Comparison of ENCODE assay signal across 17 cellular contexts in the genomic region with DNA sequence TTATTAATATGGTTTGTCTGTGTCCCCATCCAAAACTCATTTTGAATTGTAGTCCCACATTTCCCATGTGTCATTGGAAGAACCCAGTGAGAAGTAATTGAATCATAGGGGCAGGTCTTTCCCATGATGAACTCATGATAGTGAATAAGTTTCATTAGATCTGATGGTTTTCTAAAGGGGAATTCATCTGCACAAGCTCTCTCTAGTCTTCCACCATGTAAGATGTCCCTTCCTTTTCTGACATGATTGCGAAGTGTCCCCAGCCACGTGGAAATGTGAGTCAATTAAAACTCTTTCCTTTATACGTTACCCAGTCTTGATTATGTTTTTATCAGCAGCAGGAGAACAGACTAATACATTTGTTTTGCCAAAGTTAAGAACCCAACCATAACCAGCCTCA.
DNase-seq lines count a peak whose midpoint lies in the region; ATAC-seq and TF ChIP-seq lines count a peak whose summit lies in the region.
"Had no signal": no experiment of that assay in that cellular context is flagged by ENCODE, and none has a peak within 500 bp of the region (broad histone marks: within the 10 kb centered on the region; RNA-seq: fewer than 3 reads in every experiment).

No MANE protein-coding gene starts in this region.

- no peaks in the 10 kb centered on the region for H3K36me3 Mint-ChIP-seq in stimulated activated naive CD8-positive, alpha-beta T cell treated with anti-CD3 and anti-CD28 coated beads, Interleukin-15, Interleukin-2, amounts not matched to agents 100 ng/mL and 50 ng/mL, for 24 hours (ENCODE audit: low read depth)
- peaks cover 7% of the 10 kb centered on the region for H3K36me3 Mint-ChIP-seq in central memory CD8-positive, alpha-beta T cell (ENCODE audit: insufficient read depth)

- H3K27ac Mint-ChIP-seq in stimulated activated naive CD8-positive, alpha-beta T cell treated with anti-CD3 and anti-CD28 coated beads, Interleukin-15, Interleukin-2, amounts not matched to agents 100 ng/mL and 50 ng/mL, for 24 hours: no peak overlapping the region
- H3K27ac Mint-ChIP-seq in central memory CD8-positive, alpha-beta T cell (ENCODE audit: low read depth): no peak overlapping the region

- no peaks in the 10 kb centered on the region for H3K9me2 ChIP-seq in Loucy (replicated peaks; ENCODE audit: low read depth, low read length)

- H3K27me3 ChIP-seq in Loucy (ENCODE audit: insufficient read depth, low read length, poor library complexity, severe bottlenecking) (no peaks in the 10 kb centered on the region), heart right ventricle (peaks cover 0 to 27% (median 11%) of the 10 kb centered on the region in 7 donors), sigmoid colon (peaks cover 0 to 10% (median 0%) of the 10 kb centered on the region in 3 donors)
- H3K27me3 ChIP-seq: SJCRH30 had no signal

- H3K79me2 ChIP-seq in Loucy (ENCODE audit: insufficient read depth, low read length): no peaks in the 10 kb centered on the region

- H3K4me2 ChIP-seq in Loucy (ENCODE audit: low read depth, low read length, poor library complexity, severe bottlenecking): peak overlapping the region; percentile 25

- peak overlapping the region; percentile 7; the same call in 1 of the 2 replicates for H2AFZ ChIP-seq in Loucy (ENCODE audit: low read length)

- H3K36me3 ChIP-seq in Loucy (ENCODE audit: insufficient read depth, low read length) (no peaks in the 10 kb centered on the region), heart right ventricle (no peaks in the 10 kb centered on the region), sigmoid colon (no peaks in the 10 kb centered on the region)
- H3K36me3 ChIP-seq: HAP-1, SJCRH30 had no signal

- TF ChIP-seq CTCF in Loucy (conservative IDR thresholded peaks at IDR 0.05; ENCODE audit: low read length): no peak
- no peak for TF ChIP-seq CTCF in RWPE1 (conservative IDR thresholded peaks at IDR 0.05; ENCODE audit: low read depth)
- no peak for TF ChIP-seq CTCF in heart right ventricle (IDR thresholded peaks at IDR 0.05)
- TF ChIP-seq CTCF in sigmoid colon (IDR thresholded peaks at IDR 0.05): no peak

- H4K20me1 ChIP-seq in Loucy (ENCODE audit: insufficient read depth, low read length, poor library complexity, severe bottlenecking): no peaks in the 10 kb centered on the region

- H3K9me3 ChIP-seq in Loucy (ENCODE audit: insufficient read depth, low read depth, low read length) (peaks cover 7% of the 10 kb centered on the region), heart right ventricle (peaks cover 0 to 2% (median 0%) of the 10 kb centered on the region in 11 donors), sigmoid colon (no peaks in the 10 kb centered on the region)

- H3K9me3 Mint-ChIP-seq in stimulated activated naive CD8-positive, alpha-beta T cell treated with anti-CD3 and anti-CD28 coated beads, Interleukin-15, Interleukin-2, amounts not matched to agents 100 ng/mL and 50 ng/mL, for 24 hours: peaks cover 3% of the 10 kb centered on the region
- no peaks in the 10 kb centered on the region for H3K9me3 Mint-ChIP-seq in central memory CD8-positive, alpha-beta T cell

- no peak overlapping the region for H3K27ac ChIP-seq in RWPE1
- H3K27ac ChIP-seq in heart right ventricle: no peak overlapping the region
- no peak overlapping the region for H3K27ac ChIP-seq in sigmoid colon
- H3K27ac ChIP-seq: SJCRH30 had no signal

- TF ChIP-seq POLR2A in sigmoid colon (IDR thresholded peaks at IDR 0.05): no peak

- CTCF ChIA-PET in RWPE1 (lab: Yijun Ruan, JAX): interaction anchor here (0.8 kb wide), 1 partner anchor 19 kb away, joined by 3 read pairs; no protein-coding TSS in a partner anchor

- H3K9ac ChIP-seq in Loucy (ENCODE audit: low read depth, low read length, poor library complexity, severe bottlenecking): peak overlapping the region; percentile 26

- H3K4me3 ChIP-seq in Loucy (ENCODE audit: low read length, poor library complexity, severe bottlenecking): no peak overlapping the region
- no peak overlapping the region for H3K4me3 ChIP-seq in heart right ventricle
- H3K4me3 ChIP-seq in sigmoid colon: no peak overlapping the region
- H3K4me3 ChIP-seq: HAP-1, SJCRH30 had no signal

- no peak for TF ChIP-seq EP300 in sigmoid colon (IDR thresholded peaks at IDR 0.05)

- ATAC-seq in stimulated activated naive CD8-positive, alpha-beta T cell treated with anti-CD3 and anti-CD28 coated beads, Interleukin-15, Interleukin-2, amounts not matched to agents 100 U/mL and 50 U/mL, for 24 hours: no peak
- peak; percentile 16 for ATAC-seq in central memory CD8-positive, alpha-beta T cell (replicated peaks; ENCODE audit: extremely low read depth, poor library complexity, severe bottlenecking)
- ATAC-seq in heart right ventricle: no peak

- WGBS in heart right ventricle, 2 donors: 64% methylated on average over 3 of the region's 3 CpGs
- WGBS in sigmoid colon, 2 donors: 56 to 58% methylated on average over 3 of the region's 3 CpGs

- H3K4me1 ChIP-seq in Loucy (ENCODE audit: insufficient read depth, low read length, poor library complexity, severe bottlenecking): peaks cover 31% of the 10 kb centered on the region
- no peaks in the 10 kb centered on the region for H3K4me1 ChIP-seq in heart right ventricle
- no peaks in the 10 kb centered on the region for H3K4me1 ChIP-seq in sigmoid colon
- H3K4me1 ChIP-seq: HAP-1, SJCRH30 had no signal

- peaks cover 21% of the 10 kb centered on the region for H3F3A ChIP-seq in Loucy (ENCODE audit: low read depth)

- H3K4me1 Mint-ChIP-seq in stimulated activated naive CD8-positive, alpha-beta T cell treated with anti-CD3 and anti-CD28 coated beads, Interleukin-15, Interleukin-2, amounts not matched to agents 100 ng/mL and 50 ng/mL, for 24 hours (ENCODE audit: low read depth): peaks cover 26% of the 10 kb centered on the region
- H3K4me1 Mint-ChIP-seq in central memory CD8-positive, alpha-beta T cell: peaks cover 24% of the 10 kb centered on the region

- peak overlapping the region; percentile 1 for H3K4me3 Mint-ChIP-seq in stimulated activated naive CD8-positive, alpha-beta T cell treated with anti-CD3 and anti-CD28 coated beads, Interleukin-15, Interleukin-2, amounts not matched to agents 100 ng/mL and 50 ng/mL, for 24 hours
- no peak overlapping the region for H3K4me3 Mint-ChIP-seq in central memory CD8-positive, alpha-beta T cell

- intact Hi-C loops in heart right ventricle (cut with DNase I): no loop called here
- intact Hi-C loops in sigmoid colon (cut with DNase I): no loop called here

- H3K27me3 Mint-ChIP-seq in stimulated activated naive CD8-positive, alpha-beta T cell treated with anti-CD3 and anti-CD28 coated beads, Interleukin-15, Interleukin-2, amounts not matched to agents 100 ng/mL and 50 ng/mL, for 24 hours: peaks cover 11% of the 10 kb centered on the region
- no peaks in the 10 kb centered on the region for H3K27me3 Mint-ChIP-seq in central memory CD8-positive, alpha-beta T cell

- POLR2A ChIA-PET in RWPE1 (lab: Yijun Ruan, JAX; ENCODE audit: low non-redundant PET): no interaction called here

- no peak for DNase-seq in stimulated activated naive CD8-positive, alpha-beta T cell treated with anti-CD3 and anti-CD28 coated beads, Interleukin-15, Interleukin-2, amounts not matched to agents 100 U/mL and 50 U/mL, for 24 hours
- no peak for DNase-seq in central memory CD8-positive, alpha-beta T cell (ENCODE audit: low spot score in 2 of 2)
- DNase-seq in RWPE1 (ENCODE audit: low spot score) (no peak), heart right ventricle (no peak), sigmoid colon (no peak)
- DNase-seq: ACHN, DMS 273 treated with DMSO at 0.1 percent for 48 hours, EL, IMR-90, MV-4-11, NCI-H1436, NCI-H2081, NCI-H524 treated with DMSO at 0.1 percent for 48 hours, SJCRH30 had no signal
